In the genomic region with DNA sequence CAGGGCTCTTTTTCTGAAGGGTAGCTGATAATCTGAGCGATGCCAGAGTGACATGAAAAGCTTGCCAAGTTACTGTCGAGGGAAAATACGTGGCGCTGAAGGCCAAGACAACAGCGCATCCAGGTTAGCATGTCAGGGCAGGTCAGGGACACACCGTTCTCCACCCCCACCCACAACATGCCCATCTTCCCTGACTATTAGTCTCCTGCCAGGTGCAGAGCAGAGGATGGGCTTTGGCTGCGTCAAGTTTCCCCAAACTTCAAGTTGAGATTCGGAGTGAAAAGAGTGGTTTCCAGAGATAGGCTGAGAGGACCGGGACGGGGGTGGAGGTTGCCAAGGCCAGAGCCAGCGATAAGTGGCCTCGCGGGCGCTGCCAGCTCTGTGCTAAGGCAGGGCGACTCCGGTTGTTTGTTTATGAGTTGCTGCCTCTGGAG, we compare ENCODE assay signal across 10 cellular contexts. TPM values are rescaled to one million over a fixed set of nuclear protein-coding genes. Genes with fewer than 3 reads are reported as not detected.
DNase-seq lines count a peak whose midpoint lies in the region; ATAC-seq and TF ChIP-seq lines count a peak whose summit lies in the region.
"Had no signal": no experiment of that assay in that cellular context is flagged by ENCODE, and none has a peak within 500 bp of the region (broad histone marks: within the 10 kb centered on the region; RNA-seq: fewer than 3 reads in every experiment).

No MANE protein-coding gene starts in this region.

- H3K9me3 ChIP-seq in SK-N-MC (ENCODE audit: low read depth, low read length): no peaks in the 10 kb centered on the region
- H3K9me3 ChIP-seq in psoas muscle: no peaks in the 10 kb centered on the region

- no peak for ATAC-seq in left ventricle myocardium superior
- ATAC-seq in psoas muscle: peak in 3 of 4 donors; percentile 18 to 34 (median 34)
- no peak for ATAC-seq in HG02798 (IDR thresholded peaks at IDR 0.05; ENCODE audit: poor library complexity, unreplicated experiment)
- no peak for ATAC-seq in activated CD4-positive, alpha-beta T cell treated with anti-CD3 and anti-CD28 coated beads for 36 hours

- peak overlapping the region; percentile 94; the same call in 1 of the 2 replicates for H3K27ac ChIP-seq in SK-N-MC
- H3K27ac ChIP-seq in psoas muscle: peak overlapping the region; percentile 65

- peaks cover 4% of the 10 kb centered on the region for H3K4me1 Mint-ChIP-seq in activated T-helper 1 cell treated with anti-CD3 and anti-CD28 coated beads, Interleukin-12 subunit alpha, Interleukin-12 subunit beta, Interleukin-2, Interleukin-4 antibody, amounts not matched to agents 30 ng/mL and 10 ng/mL and 1 ng/mL, durations not matched to agents 14 hours and 24 hours and 36 hours (ENCODE audit: low read depth)
- H3K4me1 Mint-ChIP-seq in activated CD4-positive, alpha-beta T cell treated with anti-CD3 and anti-CD28 coated beads for 36 hours: no peaks in the 10 kb centered on the region

- no peak overlapping the region for H3K27ac Mint-ChIP-seq in activated T-helper 1 cell treated with anti-CD3 and anti-CD28 coated beads, Interleukin-12 subunit alpha, Interleukin-12 subunit beta, Interleukin-2, Interleukin-4 antibody, amounts not matched to agents 30 ng/mL and 10 ng/mL and 1 ng/mL, durations not matched to agents 14 hours and 24 hours and 36 hours
- no peak overlapping the region for H3K27ac Mint-ChIP-seq in activated CD4-positive, alpha-beta T cell treated with anti-CD3 and anti-CD28 coated beads for 36 hours

- no peak overlapping the region for H3K4me3 Mint-ChIP-seq in activated T-helper 1 cell treated with anti-CD3 and anti-CD28 coated beads, Interleukin-12 subunit alpha, Interleukin-12 subunit beta, Interleukin-2, Interleukin-4 antibody, amounts not matched to agents 30 ng/mL and 10 ng/mL and 1 ng/mL, durations not matched to agents 14 hours and 24 hours and 36 hours
- H3K4me3 Mint-ChIP-seq in activated CD4-positive, alpha-beta T cell treated with anti-CD3 and anti-CD28 coated beads for 36 hours: no peak overlapping the region

- H3K36me3 Mint-ChIP-seq in activated T-helper 1 cell treated with anti-CD3 and anti-CD28 coated beads, Interleukin-12 subunit alpha, Interleukin-12 subunit beta, Interleukin-2, Interleukin-4 antibody, amounts not matched to agents 30 ng/mL and 10 ng/mL and 1 ng/mL, durations not matched to agents 14 hours and 24 hours and 36 hours (ENCODE audit: low read depth): no peaks in the 10 kb centered on the region
- H3K36me3 Mint-ChIP-seq in activated CD4-positive, alpha-beta T cell treated with anti-CD3 and anti-CD28 coated beads for 36 hours (ENCODE audit: low read depth): no peaks in the 10 kb centered on the region

- intact Hi-C loops in left ventricle myocardium superior (cut with micrococcal nuclease) (no loop called here), psoas muscle (cut with DNase I) (no loop called here)
- intact Hi-C loops in activated T-helper 1 cell treated with anti-CD3 and anti-CD28 coated beads, Interleukin-12 subunit alpha, Interleukin-12 subunit beta, Interleukin-2, Interleukin-4 antibody, amounts not matched to agents 30 ng/mL and 10 ng/mL and 1 ng/mL, durations not matched to agents 14 hours and 24 hours and 36 hours (cut with micrococcal nuclease): no loop called here
- intact Hi-C loops in activated CD4-positive, alpha-beta T cell treated with anti-CD3 and anti-CD28 coated beads for 36 hours (cut with DNase I, micrococcal nuclease): no loop called here

- no peaks in the 10 kb centered on the region for H3K9me3 Mint-ChIP-seq in activated T-helper 1 cell treated with anti-CD3 and anti-CD28 coated beads, Interleukin-12 subunit alpha, Interleukin-12 subunit beta, Interleukin-2, Interleukin-4 antibody, amounts not matched to agents 30 ng/mL and 10 ng/mL and 1 ng/mL, durations not matched to agents 14 hours and 24 hours and 36 hours
- H3K9me3 Mint-ChIP-seq in activated CD4-positive, alpha-beta T cell treated with anti-CD3 and anti-CD28 coated beads for 36 hours (ENCODE audit: low read depth): no peaks in the 10 kb centered on the region

- peaks cover 52% of the 10 kb centered on the region for H3K27me3 Mint-ChIP-seq in activated T-helper 1 cell treated with anti-CD3 and anti-CD28 coated beads, Interleukin-12 subunit alpha, Interleukin-12 subunit beta, Interleukin-2, Interleukin-4 antibody, amounts not matched to agents 30 ng/mL and 10 ng/mL and 1 ng/mL, durations not matched to agents 14 hours and 24 hours and 36 hours (ENCODE audit: insufficient read depth)
- peaks cover 41% of the 10 kb centered on the region for H3K27me3 Mint-ChIP-seq in activated CD4-positive, alpha-beta T cell treated with anti-CD3 and anti-CD28 coated beads for 36 hours

- peaks cover 4 to 50% (median 20%) of the 10 kb centered on the region in 3 donors for H3K27me3 ChIP-seq in psoas muscle (ENCODE audit: insufficient read depth in 3 of 3, low read length in 2 of 3)

- POLR2A ChIA-PET in activated CD4-positive, alpha-beta T cell treated with anti-CD3 and anti-CD28 coated beads for 36 hours (lab: Charles Lee): no interaction called here

- H3K9ac ChIP-seq in SK-N-MC (ENCODE audit: insufficient read length): peak overlapping the region; percentile 92

- H3K4me1 ChIP-seq in psoas muscle: peaks cover 10% of the 10 kb centered on the region

- H3K4me3 ChIP-seq in SK-N-MC: peak overlapping the region; percentile 98
- H3K4me3 ChIP-seq in psoas muscle: peak overlapping the region; percentile 71

- WGBS in psoas muscle, 3 donors: 3 to 5% (median 5%) methylated on average over 15 to 16 of the region's 16 CpGs

- DNase-seq in EL: peak; percentile 51
- no peak for DNase-seq in SK-N-MC (ENCODE audit: low read depth, low spot score)
- peak; percentile 34 for DNase-seq in left ventricle myocardium superior
- peak in 1 of 2 donors; percentile 59 for DNase-seq in psoas muscle
- no peak for DNase-seq in activated T-helper 1 cell treated with anti-CD3 and anti-CD28 coated beads, Interleukin-12 subunit alpha, Interleukin-12 subunit beta, Interleukin-2, Interleukin-4 antibody, amounts not matched to agents 30 ng/mL and 10 ng/mL and 1 ng/mL, durations not matched to agents 14 hours and 24 hours and 36 hours (ENCODE audit: low spot score)
- no peak for DNase-seq in activated CD4-positive, alpha-beta T cell treated with anti-CD3 and anti-CD28 coated beads for 36 hours
- DNase-seq in activated CD8-positive, alpha-beta memory T cell treated with anti-CD3 and anti-CD28 coated beads, Interleukin-2, amount 50 U/mL, for 48 hours: no peak
- DNase-seq: KBM-7, SHP77 treated with DMSO at 0.1 percent for 48 hours had no signal

- H3K36me3 ChIP-seq in SK-N-MC (ENCODE audit: insufficient read depth, low read length): peaks cover 3% of the 10 kb centered on the region; the same call in 1 of the 2 replicates
- no peaks in the 10 kb centered on the region for H3K36me3 ChIP-seq in psoas muscle (ENCODE audit: insufficient read depth in 1 of 2, low read depth in 1 of 2)

- TF ChIP-seq CTCF in psoas muscle (IDR thresholded peaks at IDR 0.05): no peak

- CTCF ChIA-PET in activated CD4-positive, alpha-beta T cell treated with anti-CD3 and anti-CD28 coated beads for 36 hours (lab: Charles Lee): no interaction called here

RNA-seq across cellular contexts. Expression of gene TRHDE, which starts 1.7 kb away (rescaled TPM):
- 0.35 TPM for total RNA-seq in left ventricle myocardium superior
- total RNA-seq in psoas muscle: 1 to 10 TPM in 2 of 4 donors, under 1 TPM in 2; 0.13 to 1.7 (median 1.1) TPM
- polyA plus RNA-seq in psoas muscle: under 1 TPM; 0.08 to 0.75 (median 0.27) TPM
- total RNA-seq in activated T-helper 1 cell treated with anti-CD3 and anti-CD28 coated beads, Interleukin-12 subunit alpha, Interleukin-12 subunit beta, Interleukin-2, Interleukin-4 antibody, amounts not matched to agents 30 ng/mL and 10 ng/mL and 1 ng/mL, durations not matched to agents 14 hours and 24 hours and 36 hours: not detected in 2 replicates
- total RNA-seq in activated CD4-positive, alpha-beta T cell treated with anti-CD3 and anti-CD28 coated beads for 36 hours: not detected

Comparison
In these comparisons a context has a peak if more than half of its experiments do, and no peak if none do; other contexts are left out.
1. DNase-seq: peak in EL (single experiment) and left ventricle myocardium superior (single experiment); none in SK-N-MC (single experiment), activated T-helper 1 cell treated with anti-CD3 and anti-CD28 coated beads, Interleukin-12 subunit alpha, Interleukin-12 subunit beta, Interleukin-2, Interleukin-4 antibody, amounts not matched to agents 30 ng/mL and 10 ng/mL and 1 ng/mL, durations not matched to agents 14 hours and 24 hours and 36 hours (single experiment), activated CD4-positive, alpha-beta T cell treated with anti-CD3 and anti-CD28 coated beads for 36 hours (single experiment) and activated CD8-positive, alpha-beta memory T cell treated with anti-CD3 and anti-CD28 coated beads, Interleukin-2, amount 50 U/mL, for 48 hours (single experiment).
2. ATAC-seq: peak in psoas muscle (3 of 4); none in left ventricle myocardium superior (single experiment), HG02798 (single experiment) and activated CD4-positive, alpha-beta T cell treated with anti-CD3 and anti-CD28 coated beads for 36 hours (single experiment).